ENCODE assay signal across 8 cellular contexts in genomic region chr18:12376718-12377555, GRCh38.
DNase-seq lines count a peak whose midpoint lies in the region; ATAC-seq and TF ChIP-seq lines count a peak whose summit lies in the region.

TSS of gene AFG3L2 (minus strand) at chr18:12377227. CDS start at chr18:12377082, 145 bp downstream.

- H3K27ac Mint-ChIP-seq in central memory CD8-positive, alpha-beta T cell (ENCODE audit: low read depth) = peak within 1 kb of the TSS; percentile 80

- DNase-seq in AG20443 (ENCODE audit: low spot score) (peak; percentile 80), NCI-H446 treated with DMSO at 0.1 percent for 48 hours (lab: John Stamatoyannopoulos, UW) (peak; percentile 96), iris pigment epithelial cell (ENCODE audit: low read depth) (peak; percentile 100)
- DNase-seq in central memory CD8-positive, alpha-beta T cell (ENCODE audit: low spot score in 2 of 2) = peak; percentile 100
- DNase-seq in stimulated activated CD4-positive, alpha-beta T cell treated with anti-CD3 and anti-CD28 coated beads, Interleukin-12 subunit alpha, Interleukin-12 subunit beta, amount 100 ng/mL, for 4 hours = peak; percentile 100

- peaks cover 10% of the 10 kb centered on the region for H3K36me3 Mint-ChIP-seq in central memory CD8-positive, alpha-beta T cell (ENCODE audit: insufficient read depth)

- peak within 1 kb of the TSS; percentile 83 for H3K4me3 Mint-ChIP-seq in central memory CD8-positive, alpha-beta T cell

- no peaks in the 10 kb centered on the region for H3K27me3 Mint-ChIP-seq in central memory CD8-positive, alpha-beta T cell

- ATAC-seq in HG03378 (IDR thresholded peaks at IDR 0.05; ENCODE audit: unreplicated experiment) = peak; percentile 68
- peak; percentile 89 for ATAC-seq in activated CD4-positive, CD25-positive, alpha-beta regulatory T cell treated with anti-CD3 and anti-CD28 coated beads, Interleukin-2, amount 50 U/mL, for 24 hours
- peak; percentile 88 for ATAC-seq in central memory CD8-positive, alpha-beta T cell (replicated peaks; ENCODE audit: extremely low read depth, poor library complexity, severe bottlenecking)

- TF ChIP-seq POLR2A in GM19099 (IDR thresholded peaks at IDR 0.05; ENCODE audit: extremely low read depth, insufficient read length, low read depth) = peak; percentile 95

- no peaks in the 10 kb centered on the region for H3K9me3 Mint-ChIP-seq in central memory CD8-positive, alpha-beta T cell

- H3K4me1 Mint-ChIP-seq in central memory CD8-positive, alpha-beta T cell = peaks cover 40% of the 10 kb centered on the region

Comparison
In these comparisons a context has a peak if more than half of its experiments do, and no peak if none do; other contexts are left out.
1. Peak in every context shown above with its lines: DNase-seq and ATAC-seq.